Comparison of ENCODE assay signal across 23 cellular contexts in the genomic region with DNA sequence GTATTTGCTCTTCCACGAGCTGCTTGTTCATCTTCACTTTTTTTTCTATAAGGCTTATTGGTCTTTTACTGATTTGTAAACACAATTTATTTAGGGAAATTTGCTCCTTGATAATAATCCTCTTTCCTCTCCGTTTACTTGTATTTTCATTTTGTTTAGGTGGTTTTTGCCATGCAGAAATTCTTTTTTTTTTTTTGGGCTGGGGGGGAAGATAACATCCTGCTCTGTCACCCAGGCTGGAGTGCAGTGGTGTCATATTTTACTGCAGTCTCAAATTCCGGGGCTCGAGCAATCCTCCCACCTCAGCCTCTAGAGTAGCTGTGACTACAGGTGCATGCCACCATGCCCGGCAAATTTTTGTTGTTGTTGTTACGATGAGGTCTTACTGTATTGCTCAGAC. TPM values are rescaled to one million over a fixed set of nuclear protein-coding genes. Genes with fewer than 3 reads are reported as not detected.
DNase-seq lines count a peak whose midpoint lies in the region; ATAC-seq, FAIRE-seq and TF ChIP-seq lines count a peak whose summit lies in the region.
"Had no signal": no experiment of that assay in that cellular context is flagged by ENCODE, and none has a peak within 500 bp of the region (broad histone marks: within the 10 kb centered on the region; RNA-seq: fewer than 3 reads in every experiment).

No MANE protein-coding gene starts in this region.

- H3K79me2 ChIP-seq in K562 (ENCODE audit: control insufficient read depth, insufficient read depth, low read length), result no peaks in the 10 kb centered on the region

- intact Hi-C loops in K562 (cut with micrococcal nuclease), result no loop called here
- intact Hi-C loops in CD4-positive, alpha-beta T cell (cut with DNase I, micrococcal nuclease), result no loop called here

- H3K4me1 Mint-ChIP-seq in CD4-positive, alpha-beta T cell (ENCODE audit: low read depth), result no peaks in the 10 kb centered on the region
- H3K4me1 Mint-ChIP-seq: CD14-positive monocyte; CD4-positive, CD25-positive, alpha-beta regulatory T cell had no signal

- no peaks in the 10 kb centered on the region for H3K27me3 Mint-ChIP-seq in CD4-positive, alpha-beta T cell
- H3K27me3 Mint-ChIP-seq: CD4-positive, CD25-positive, alpha-beta regulatory T cell had no signal

- BruUV-seq in K562 (replicated peaks; lab: Mats Ljungman, UMichigan), result no TSS peak

- H2AFZ ChIP-seq in K562 (ENCODE audit: low read depth, low read length), result 0 out of 2 replicates have a peak overlapping the region, but pooled peaks have one; percentile 9

- CTCF ChIA-PET in K562 (lab: Yijun Ruan, JAX; ENCODE audit: low intra/inter-chr PET ratio), result no interaction called here
- CTCF ChIA-PET in CD4-positive, alpha-beta T cell (lab: Charles Lee), result interaction anchor here (0.6 kb wide), 1 partner anchor 35 kb away, joined by 3 read pairs; no protein-coding TSS in a partner anchor

- no peak overlapping the region for H3K4me2 ChIP-seq in K562 (ENCODE audit: insufficient read depth, low read length)
- H3K4me2 ChIP-seq: BLaER1 had no signal

- H3K9me3 ChIP-seq in K562 (replicated peaks; ENCODE audit: control insufficient read depth, insufficient read depth, low read depth, low read length), result no peaks in the 10 kb centered on the region
- H3K9me3 ChIP-seq in CD4-positive, alpha-beta T cell (ENCODE audit: control insufficient read depth, low read length), result no peaks in the 10 kb centered on the region
- H3K9me3 ChIP-seq: BE2C, BLaER1, Caco-2 had no signal

- no peak for TF ChIP-seq EP300 in K562 (IDR thresholded peaks at IDR 0.05; ENCODE audit: low read length)

- 0 out of 5 replicates have a peak, but pooled peaks cover 0 to 3% of the 10 kb centered on the region in 2 experiments for H3K4me1 ChIP-seq in K562 (replicated peaks in 1 of 2; ENCODE audit: control insufficient read depth in 2 of 2, insufficient read depth in 2 of 2, low read length in 2 of 2)
- H3K4me1 ChIP-seq: BE2C, BLaER1, Caco-2 had no signal

- H3K36me3 Mint-ChIP-seq in CD4-positive, alpha-beta T cell (ENCODE audit: low read depth), result no peaks in the 10 kb centered on the region
- H3K36me3 Mint-ChIP-seq: CD14-positive monocyte; CD4-positive, CD25-positive, alpha-beta regulatory T cell; CD8-positive, alpha-beta T cell had no signal

- no peaks in the 10 kb centered on the region for H3K27me3 ChIP-seq in K562 (ENCODE audit: control insufficient read depth in 2 of 2, insufficient read depth in 2 of 2, low read length in 2 of 2)
- H3K27me3 ChIP-seq in CD4-positive, alpha-beta T cell (ENCODE audit: control insufficient read depth, insufficient read depth, low read length), result no peaks in the 10 kb centered on the region
- H3K27me3 ChIP-seq: BE2C had no signal

- H3K9me1 ChIP-seq in K562 (ENCODE audit: control insufficient read depth, insufficient read depth, low read length), result no peaks in the 10 kb centered on the region

- no peak for TF ChIP-seq RAD21 in K562 (CRISPR knock-in tag; conservative IDR thresholded peaks at IDR 0.05 in 1 of 2, IDR thresholded peaks at IDR 0.05 in 1 of 2)

- no peak for TF ChIP-seq CTCF in K562 (IDR thresholded peaks at IDR 0.05 in 2 of 3, conservative IDR thresholded peaks at IDR 0.05 in 1 of 3; ENCODE audit: insufficient read depth in 2 of 3, low read depth in 1 of 3, low read length in 3 of 3)
- no peak for TF ChIP-seq CTCF in CD4-positive, alpha-beta T cell (IDR thresholded peaks at IDR 0.05)

- H3K9me3 Mint-ChIP-seq in CD4-positive, alpha-beta T cell, result no peaks in the 10 kb centered on the region
- H3K9me3 Mint-ChIP-seq: CD14-positive monocyte; CD4-positive, CD25-positive, alpha-beta regulatory T cell; CD8-positive, alpha-beta T cell had no signal

- POLR2A ChIA-PET in K562 (lab: Yijun Ruan, JAX), result interaction anchor here (1.1 kb wide), 1 partner anchor 10 kb away, joined by 3 read pairs; no protein-coding TSS in a partner anchor
- POLR2A ChIA-PET in CD4-positive, alpha-beta T cell (lab: Charles Lee), result no interaction called here

- no peak overlapping the region for H3K9ac ChIP-seq in K562 (ENCODE audit: insufficient read depth in 1 of 2, low read depth in 2 of 2, low read length in 2 of 2)
- H3K9ac ChIP-seq: BLaER1 had no signal

- H3K27ac Mint-ChIP-seq in CD4-positive, alpha-beta T cell, result no peak overlapping the region
- H3K27ac Mint-ChIP-seq: CD14-positive monocyte; CD4-positive, CD25-positive, alpha-beta regulatory T cell; CD8-positive, alpha-beta T cell had no signal

- no peak overlapping the region for H3K4me3 ChIP-seq in K562
- H3K4me3 ChIP-seq: BLaER1 had no signal

- no peak overlapping the region for H3K27ac ChIP-seq in K562 (ENCODE audit: extremely low read depth, low read depth, low read length)
- no peak overlapping the region for H3K27ac ChIP-seq in CD4-positive, alpha-beta T cell (ENCODE audit: low read depth, low read length)
- H3K27ac ChIP-seq: 22Rv1, BLaER1 had no signal

- ATAC-seq in K562, result peak; percentile 68; the same call in 2 of the 3 replicates
- ATAC-seq in GM21526 (IDR thresholded peaks at IDR 0.05; ENCODE audit: low FRiP score, unreplicated experiment), result no peak
- no peak for ATAC-seq in CD4-positive, alpha-beta T cell (ENCODE audit: poor library complexity)
- ATAC-seq: CD8-positive, alpha-beta T cell had no signal

- no peaks in the 10 kb centered on the region for H3K36me3 ChIP-seq in K562 (ENCODE audit: control insufficient read depth, insufficient read depth, low read length)
- H3K36me3 ChIP-seq: BE2C, BLaER1 had no signal

- DNase-seq in NCI-H2171 treated with DMSO at 0.1 percent for 48 hours (lab: John Stamatoyannopoulos, UW), result peak; percentile 1
- no peak for DNase-seq in NCI-H2171 (lab: John Stamatoyannopoulos, UW)
- peak in 1 of 4 experiments; percentile 16 for DNase-seq in K562 (ENCODE audit: extremely low read depth in 1 of 4, low spot score in 3 of 4)
- no peak for DNase-seq in CD4-positive, alpha-beta T cell
- DNase-seq: ACHN; BE2C; C1 segment of cervical spinal cord; Caco-2; Calu3; CD4-positive, CD25-positive, alpha-beta regulatory T cell; CD8-positive, alpha-beta T cell; DMS79 treated with DMSO at 0.1 percent for 48 hours; GF-D8 had no signal

- FAIRE-seq in K562 (lab: Jason Lieb, UNC), result no peak
- FAIRE-seq: D721Med, G401.6, GM12891 had no signal

- in situ Hi-C loops in K562 (cut with MboI), result no loop called here

- WGBS in K562 (ENCODE audit: insufficient coverage, low coverage, missing lambda C conversion rate), result 0% methylated on average over 6 of the region's 6 CpGs

- TF ChIP-seq POLR2A in K562 (conservative IDR thresholded peaks at IDR 0.05), result no peak

- no peak overlapping the region for H3K4me3 Mint-ChIP-seq in CD4-positive, alpha-beta T cell
- H3K4me3 Mint-ChIP-seq: CD14-positive monocyte; CD4-positive, CD25-positive, alpha-beta regulatory T cell; CD8-positive, alpha-beta T cell had no signal

- H4K20me1 ChIP-seq in K562 (replicated peaks; ENCODE audit: control insufficient read depth, insufficient read depth, low read length), result no peaks in the 10 kb centered on the region
- H4K20me1 ChIP-seq: BLaER1 had no signal

TF ChIP-seq in K562, 482 proteins besides CTCF, POLR2A, EP300 and RAD21 (continues in another document):
- no peak for TF ChIP-seq ZFP30 (CRISPR knock-in tag; IDR thresholded peaks at IDR 0.05; ENCODE audit: borderline replicate concordance)
- no peak for TF ChIP-seq TARDBP (IDR thresholded peaks at IDR 0.05)
- no peak for TF ChIP-seq SMAD1 (IDR thresholded peaks at IDR 0.05; ENCODE audit: low read depth, low read length, partially characterized antibody)
- TF ChIP-seq, protein P1, sequence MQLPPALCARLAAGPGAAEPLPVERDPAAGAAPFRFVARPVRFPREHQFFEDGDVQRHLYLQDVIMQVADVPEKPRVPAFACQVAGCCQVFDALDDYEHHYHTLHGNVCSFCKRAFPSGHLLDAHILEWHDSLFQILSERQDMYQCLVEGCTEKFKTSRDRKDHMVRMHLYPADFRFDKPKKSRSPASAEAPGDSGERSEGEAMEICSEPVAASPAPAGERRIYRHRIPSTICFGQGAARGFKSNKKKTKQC (CRISPR knock-in tag; IDR thresholded peaks at IDR 0.05), result no peak

RNA-seq across cellular contexts. Expression of a gene that starts 31.6 kb away (rescaled TPM):
- not detected in 2 replicates for total RNA-seq in K562 (2011; cell fraction: chromatin; rRNA removed; ENCODE audit: low replicate concordance)
- not detected in 2 replicates for total RNA-seq in K562 (2011; cell fraction: nucleolus; rRNA removed)
- total RNA-seq in K562 (2011; cell fraction: nucleoplasm; rRNA removed), result not detected in 2 replicates
- total RNA-seq in K562 (2014; rRNA removed) (not detected in 2 replicates), K562 (2014; rRNA removed; fragmentation: Illumina TruSeq; extraction: Trizol) (not detected in 2 replicates), K562 (2015; rRNA removed; fragmentation: Illumina TruSeq; extraction: Trizol) (not detected in 2 replicates), K562 (2021) (not detected in 2 replicates)
- polyA plus RNA-seq in K562 (2011; rRNA removed) (not detected in 2 replicates), K562 (2014; fragmentation: Illumina TruSeq; extraction: Trizol) (not detected in 2 replicates), K562 (2014; fragmentation: Nextera tagmentation; extraction: Ambion mirVana) (not detected), K562 (2014; rRNA removed) (not detected in 2 replicates)
- polyA plus RNA-seq in K562 (2011; cell fraction: cytosol; rRNA removed), result not detected in 2 replicates
- polyA plus RNA-seq in K562 (2011; cell fraction: nucleus; rRNA removed), result not detected in 2 replicates
- polyA plus RNA-seq in K562 (2012), result 0.03 TPM in 1 of 2 replicates, not detected in the other
- polyA minus RNA-seq in K562 (2011; rRNA and poly(A)+ RNA removed), result not detected in 2 replicates
- polyA minus RNA-seq in K562 (2011; cell fraction: cytosol; rRNA and poly(A)+ RNA removed), result not detected in 2 replicates
- not detected in 2 replicates for polyA minus RNA-seq in K562 (2011; cell fraction: nucleus; rRNA and poly(A)+ RNA removed)
- total RNA-seq in CD4-positive, alpha-beta T cell, result not detected
- total RNA-seq: A172; A673; Caco-2; Calu3; CD4-positive, CD25-positive, alpha-beta regulatory T cell; CD8-positive, alpha-beta T cell had no signal
- polyA plus RNA-seq: AG04450; CD14-positive monocyte; CD4-positive, CD25-positive, alpha-beta regulatory T cell had no signal

RNA-seq across cellular contexts. Expression of a gene that starts 41.3 kb away (rescaled TPM):
- total RNA-seq in K562 (2011; cell fraction: chromatin; rRNA removed; ENCODE audit: low replicate concordance), result 1.2 and 2.5 TPM in 2 replicates
- total RNA-seq in K562 (2011; cell fraction: nucleolus; rRNA removed), result 0.50 and 1.2 TPM in 2 replicates
- 1.3 and 1.9 TPM in 2 replicates for total RNA-seq in K562 (2011; cell fraction: nucleoplasm; rRNA removed)
- total RNA-seq in K562 (2014; rRNA removed) (81.3 and 82.5 TPM in 2 replicates), K562 (2014; rRNA removed; fragmentation: Illumina TruSeq; extraction: Trizol) (77.9 and 85.9 TPM in 2 replicates), K562 (2015; rRNA removed; fragmentation: Illumina TruSeq; extraction: Trizol) (82.4 and 87.7 TPM in 2 replicates), K562 (2021) (37.0 and 42.2 TPM in 2 replicates)
- polyA plus RNA-seq in K562 (2011; rRNA removed) (1.4 and 2.6 TPM in 2 replicates), K562 (2014; fragmentation: Illumina TruSeq; extraction: Trizol) (67.5 and 79.2 TPM in 2 replicates), K562 (2014; fragmentation: Nextera tagmentation; extraction: Ambion mirVana) (10 to 100 TPM; 17.7 to 29.0 TPM), K562 (2014; rRNA removed) (25.9 and 32.5 TPM in 2 replicates)
- 0.73 and 0.86 TPM in 2 replicates for polyA plus RNA-seq in K562 (2011; cell fraction: cytosol; rRNA removed)
- 0.97 and 1.0 TPM in 2 replicates for polyA plus RNA-seq in K562 (2011; cell fraction: nucleus; rRNA removed)
- polyA plus RNA-seq in K562 (2012), result 31.0 and 60.1 TPM in 2 replicates
- polyA minus RNA-seq in K562 (2011; rRNA and poly(A)+ RNA removed), result 1.2 and 1.4 TPM in 2 replicates
- 2.3 and 3.2 TPM in 2 replicates for polyA minus RNA-seq in K562 (2011; cell fraction: cytosol; rRNA and poly(A)+ RNA removed)
- polyA minus RNA-seq in K562 (2011; cell fraction: nucleus; rRNA and poly(A)+ RNA removed), result 1.2 and 1.3 TPM in 2 replicates
- total RNA-seq in CD4-positive, alpha-beta T cell, result 10 to 100 TPM; 28.3 to 31.1 TPM
